In genomic region chr22:41092847-41093371, GRCh38 we compare ENCODE assay signal across 8 cellular contexts. TPM values are rescaled to one million over a fixed set of nuclear protein-coding genes. Genes with fewer than 3 reads are reported as not detected.
DNase-seq lines count a peak whose midpoint lies in the region; ATAC-seq, FAIRE-seq and TF ChIP-seq lines count a peak whose summit lies in the region.

No MANE protein-coding gene starts in this region.

- peaks cover 8% of the 10 kb centered on the region for H3K4me1 ChIP-seq in ACC112 (ENCODE audit: control insufficient read depth, insufficient read depth, low read length, unreplicated experiment)
- peaks cover 7% of the 10 kb centered on the region for H3K4me1 ChIP-seq in ovary (ENCODE audit: insufficient read depth)

- H3K4me3 Mint-ChIP-seq in activated naive CD4-positive, alpha-beta T cell treated with anti-CD3 and anti-CD28 coated beads, Interleukin-2, amount 10 ng/mL, durations not matched to agents 7 days and 5 days = peak overlapping the region; percentile 99
- H3K4me3 Mint-ChIP-seq in glutamatergic neuron (ENCODE audit: unreplicated experiment) = peak overlapping the region; percentile 96

- no peak for ATAC-seq in HG03520 (IDR thresholded peaks at IDR 0.05; ENCODE audit: unreplicated experiment)

- no peak for DNase-seq in GM06990 (ENCODE audit: extremely low read depth, insufficient read length)
- peak; percentile 4 for DNase-seq in NCI-H2171 (lab: John Stamatoyannopoulos, UW)
- peak; percentile 47 for DNase-seq in activated naive CD4-positive, alpha-beta T cell treated with anti-CD3 and anti-CD28 coated beads, Interleukin-2, amount 10 ng/mL, durations not matched to agents 7 days and 5 days
- peak; percentile 39 for DNase-seq in glutamatergic neuron
- peak in 1 of 5 donors; percentile 42 for DNase-seq in ovary
- no peak for DNase-seq in D721Med (ENCODE audit: insufficient read length, low spot score)

- H3K27me3 Mint-ChIP-seq in activated naive CD4-positive, alpha-beta T cell treated with anti-CD3 and anti-CD28 coated beads, Interleukin-2, amount 10 ng/mL, durations not matched to agents 7 days and 5 days = peaks cover 4% of the 10 kb centered on the region
- peaks cover 5% of the 10 kb centered on the region for H3K27me3 Mint-ChIP-seq in glutamatergic neuron (ENCODE audit: unreplicated experiment)

- peaks cover 55% of the 10 kb centered on the region for H3K79me2 ChIP-seq in ACC112 (ENCODE audit: control insufficient read depth, insufficient read depth, low read length, unreplicated experiment)

- H3K27me3 ChIP-seq in ACC112 (ENCODE audit: insufficient read depth, low read length) (no peaks in the 10 kb centered on the region), GM06990 (replicated peaks; ENCODE audit: control insufficient read depth, insufficient read depth, low read length) (no peaks in the 10 kb centered on the region), ovary (no peaks in the 10 kb centered on the region)

- H3K27ac ChIP-seq in ACC112 (ENCODE audit: low read depth, low read length) (peak overlapping the region; percentile 96), ovary (peak overlapping the region; percentile 100)

- TF ChIP-seq EP300 in ovary (IDR thresholded peaks at IDR 0.05) = no peak

- H3K9me3 ChIP-seq in ovary = no peaks in the 10 kb centered on the region

- H3K4me1 Mint-ChIP-seq in activated naive CD4-positive, alpha-beta T cell treated with anti-CD3 and anti-CD28 coated beads, Interleukin-2, amount 10 ng/mL, durations not matched to agents 7 days and 5 days = peaks cover 45% of the 10 kb centered on the region
- H3K4me1 Mint-ChIP-seq in glutamatergic neuron (ENCODE audit: low read depth, unreplicated experiment) = peaks cover 20% of the 10 kb centered on the region

- intact Hi-C loops in ovary (cut with DNase I) = loop anchor here in 3 of 4 donors (2.0 to 10.0 kb wide), 4 partner anchors 68 to 142 kb away; partner anchors contain the start of gene RBX1 (in 2 of the 3)

- TF ChIP-seq POLR2A in ovary (IDR thresholded peaks at IDR 0.05) = no peak

- 0 to 1% (median 0%) methylated on average over 30 to 31 of the region's 31 CpGs for WGBS in ovary, 3 donors

- H3K36me3 ChIP-seq in ACC112 (ENCODE audit: insufficient read depth, low read length) = no peaks in the 10 kb centered on the region
- no peaks in the 10 kb centered on the region for H3K36me3 ChIP-seq in GM06990 (ENCODE audit: control insufficient read depth, insufficient read depth, low read length)
- no peaks in the 10 kb centered on the region for H3K36me3 ChIP-seq in ovary

- peaks cover 2% of the 10 kb centered on the region for H3K9me3 Mint-ChIP-seq in activated naive CD4-positive, alpha-beta T cell treated with anti-CD3 and anti-CD28 coated beads, Interleukin-2, amount 10 ng/mL, durations not matched to agents 7 days and 5 days
- peaks cover 16% of the 10 kb centered on the region for H3K9me3 Mint-ChIP-seq in glutamatergic neuron (ENCODE audit: unreplicated experiment)

- peak overlapping the region; percentile 96 for H3K27ac Mint-ChIP-seq in activated naive CD4-positive, alpha-beta T cell treated with anti-CD3 and anti-CD28 coated beads, Interleukin-2, amount 10 ng/mL, durations not matched to agents 7 days and 5 days
- H3K27ac Mint-ChIP-seq in glutamatergic neuron (ENCODE audit: unreplicated experiment) = peak overlapping the region; percentile 97

- FAIRE-seq in D721Med (lab: Jason Lieb, UNC) = no peak

- no peak overlapping the region for H2AFZ ChIP-seq in ACC112 (ENCODE audit: low read length, unreplicated experiment)

- CTCF ChIA-PET in activated naive CD4-positive, alpha-beta T cell treated with anti-CD3 and anti-CD28 coated beads, Interleukin-2, amount 10 ng/mL, durations not matched to agents 7 days and 5 days (lab: Charles Lee) = interaction anchor here (0.9 to 2.9 kb wide), 3 partner anchors 45 to 170 kb away, joined by 3 to 10 read pairs (median 6); no protein-coding TSS in a partner anchor

- H3K4me3 ChIP-seq in ACC112 (ENCODE audit: low read depth, low read length) (peak overlapping the region; percentile 98), GM06990 (replicated peaks; ENCODE audit: low read depth, low read length) (peak overlapping the region; percentile 91), ovary (peak overlapping the region; percentile 91)

- no peak for TF ChIP-seq CTCF in GM06990 (IDR thresholded peaks at IDR 0.05; ENCODE audit: insufficient read depth, low read length, poor library complexity, severe bottlenecking)
- no peak for TF ChIP-seq CTCF in glutamatergic neuron (IDR thresholded peaks at IDR 0.05; ENCODE audit: partially characterized antibody, unreplicated experiment)
- no peak for TF ChIP-seq CTCF in ovary (IDR thresholded peaks at IDR 0.05)
- no peak for TF ChIP-seq CTCF in D721Med (IDR thresholded peaks at IDR 0.05; ENCODE audit: insufficient read depth, missing control alignments)

- peaks cover 31% of the 10 kb centered on the region for H3K36me3 Mint-ChIP-seq in activated naive CD4-positive, alpha-beta T cell treated with anti-CD3 and anti-CD28 coated beads, Interleukin-2, amount 10 ng/mL, durations not matched to agents 7 days and 5 days
- H3K36me3 Mint-ChIP-seq in glutamatergic neuron (ENCODE audit: unreplicated experiment) = peaks cover 6% of the 10 kb centered on the region

RNA-seq across cellular contexts. Expression of gene EP300, which starts 0.5 kb away (rescaled TPM):
- total RNA-seq in glutamatergic neuron (ENCODE audit: unreplicated experiment) (127 TPM), ovary (10 to 100 TPM; 51.4 to 86.2 (median 71.9) TPM)
- 10 to 100 TPM; 23.6 to 57.9 TPM for polyA plus RNA-seq in ovary

Comparison
In these comparisons a context has a peak if more than half of its experiments do, and no peak if none do; other contexts are left out.
1. DNase-seq: peak in NCI-H2171 (single experiment), activated naive CD4-positive, alpha-beta T cell treated with anti-CD3 and anti-CD28 coated beads, Interleukin-2, amount 10 ng/mL, durations not matched to agents 7 days and 5 days (single experiment) and glutamatergic neuron (single experiment); none in GM06990 (single experiment) and D721Med (single experiment).
2. Peak in every context shown above with its lines, with median percentiles within 50 percentile points of each other: H3K4me3 ChIP-seq.